Comparison of ENCODE assay signal across 26 cellular contexts in the genomic region with DNA sequence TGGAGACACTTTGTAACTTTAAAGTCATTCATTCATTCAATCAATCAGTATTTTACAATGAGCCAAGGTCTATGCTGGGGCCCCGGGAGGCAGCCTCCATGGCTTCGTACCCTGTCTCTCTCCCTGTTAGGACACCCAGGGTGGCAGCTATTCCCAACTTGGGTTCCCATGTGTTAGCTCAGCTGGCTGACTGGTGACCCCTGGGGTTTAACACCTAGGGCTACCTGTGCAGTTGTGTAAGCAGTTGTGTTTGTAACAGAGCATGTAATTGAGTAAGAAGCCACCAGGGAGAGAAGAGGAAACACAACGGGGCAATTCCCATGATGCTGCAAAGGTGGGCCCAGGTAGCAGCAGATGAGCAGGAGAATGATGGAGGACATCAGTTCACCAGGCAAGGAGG.
"Had no signal": no experiment of that assay in that cellular context is flagged by ENCODE, and none has a peak within 500 bp of the region (broad histone marks: within the 10 kb centered on the region; RNA-seq: fewer than 3 reads in every experiment).

No MANE protein-coding gene starts in this region.

- H3K4me1 Mint-ChIP-seq: immature natural killer cell; naive thymus-derived CD8-positive, alpha-beta T cell; neural crest cell; stimulated activated naive B cell treated with anti-CD40 and anti-IgM and Interleukin-4, amounts not matched to agents 10 μg/mL and 1 μg/mL and 100 μg/mL, for 72 hours had no signal

- H3K4me3 ChIP-seq: dorsolateral prefrontal cortex, lower lobe of right lung, ovary, psoas muscle, skin epidermis, spleen, transverse colon, upper lobe of right lung, vagina had no signal

- FAIRE-seq: colon, endothelial cell of umbilical vein, frontal cortex had no signal

- H3K36me3 ChIP-seq: ovary, transverse colon, vagina had no signal

- DNase-seq: dorsolateral prefrontal cortex; effector CD4-positive, alpha-beta T cell; erythroblast; hypothalamus; immature natural killer cell; islet precursor cell; left ventricle myocardium superior; lower lobe of right lung; naive thymus-derived CD8-positive, alpha-beta T cell; nucleus accumbens; ovary; posterior cingulate gyrus; psoas muscle; right cardiac atrium; spleen; stimulated activated CD4-positive, alpha-beta T cell treated with anti-CD3 and anti-CD28 coated beads, Interleukin-2, amount 100 ng/mL, for 48 hours; stimulated activated naive B cell treated with anti-CD40 and anti-IgM and Interleukin-4, amounts not matched to agents 10 μg/mL and 1 μg/mL and 100 μg/mL, for 72 hours; transverse colon; upper lobe of right lung had no signal

- H3K36me3 Mint-ChIP-seq: naive thymus-derived CD8-positive, alpha-beta T cell; stimulated activated naive B cell treated with anti-CD40 and anti-IgM and Interleukin-4, amounts not matched to agents 10 μg/mL and 1 μg/mL and 100 μg/mL, for 72 hours had no signal

- H3K4me1 ChIP-seq: lower lobe of right lung, psoas muscle, spleen, transverse colon, vagina had no signal

- H3K27ac Mint-ChIP-seq: immature natural killer cell; stimulated activated naive B cell treated with anti-CD40 and anti-IgM and Interleukin-4, amounts not matched to agents 10 μg/mL and 1 μg/mL and 100 μg/mL, for 72 hours; stimulated activated naive CD8-positive, alpha-beta T cell treated with anti-CD3 and anti-CD28 coated beads, Interleukin-15, Interleukin-2, amounts not matched to agents 100 ng/mL and 50 ng/mL, for 24 hours had no signal

- H3K27ac ChIP-seq: dorsolateral prefrontal cortex, lower lobe of right lung, ovary, psoas muscle, skin epidermis, spleen, transverse colon, upper lobe of right lung, vagina had no signal

- ATAC-seq: left ventricle myocardium superior; lower lobe of right lung; naive thymus-derived CD8-positive, alpha-beta T cell; psoas muscle; right cardiac atrium; stimulated activated naive B cell treated with anti-CD40 and anti-IgM and Interleukin-4, amounts not matched to agents 10 μg/mL and 1 μg/mL and 100 μg/mL, for 72 hours; upper lobe of right lung had no signal

- H3K27me3 ChIP-seq: dorsolateral prefrontal cortex, ovary, spleen, transverse colon, upper lobe of right lung, vagina had no signal

- H3K9me3 ChIP-seq: lower lobe of right lung, ovary, psoas muscle, spleen, transverse colon, upper lobe of right lung, vagina had no signal

- H3K9me3 Mint-ChIP-seq: neural crest cell; stimulated activated naive CD8-positive, alpha-beta T cell treated with anti-CD3 and anti-CD28 coated beads, Interleukin-15, Interleukin-2, amounts not matched to agents 100 ng/mL and 50 ng/mL, for 24 hours had no signal

- H3K4me3 Mint-ChIP-seq: immature natural killer cell; naive thymus-derived CD8-positive, alpha-beta T cell; neural crest cell; stimulated activated naive B cell treated with anti-CD40 and anti-IgM and Interleukin-4, amounts not matched to agents 10 μg/mL and 1 μg/mL and 100 μg/mL, for 72 hours; stimulated activated naive CD8-positive, alpha-beta T cell treated with anti-CD3 and anti-CD28 coated beads, Interleukin-15, Interleukin-2, amounts not matched to agents 100 ng/mL and 50 ng/mL, for 24 hours had no signal
